ENCODE assay signal across 8 cellular contexts in the genomic region with DNA sequence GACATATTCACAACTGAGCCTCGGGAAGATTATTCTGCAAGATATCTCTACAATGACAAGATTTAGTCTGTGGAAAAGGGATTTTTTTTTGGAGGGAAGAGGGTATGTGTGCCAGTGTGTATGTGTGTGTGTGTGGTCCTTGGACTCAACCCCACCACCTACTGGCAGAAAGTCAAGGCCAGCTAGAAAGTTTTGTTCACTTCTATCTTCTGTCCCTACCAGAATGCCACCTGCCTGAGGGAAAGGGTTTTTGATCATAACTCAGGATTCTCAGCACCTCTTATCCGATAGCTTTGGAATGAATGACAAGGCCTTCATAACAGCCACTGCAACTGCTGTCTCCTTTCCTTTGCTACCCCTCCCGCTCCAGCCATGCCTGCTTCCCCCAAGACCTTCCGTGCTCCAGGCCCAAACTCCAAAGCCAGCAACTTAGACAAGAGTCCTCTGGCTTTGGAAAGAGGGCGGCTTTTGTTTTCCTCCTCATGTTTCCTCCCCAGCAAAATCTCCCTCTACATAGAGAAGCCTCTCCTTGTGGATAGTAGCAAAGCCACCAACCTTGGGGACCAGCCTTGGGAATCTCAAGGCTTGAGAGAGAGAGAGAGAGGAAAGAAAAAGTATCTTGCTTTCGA. TPM values are rescaled to one million over a fixed set of nuclear protein-coding genes. Genes with fewer than 3 reads are reported as not detected.
DNase-seq lines count a peak whose midpoint lies in the region; ATAC-seq, FAIRE-seq and TF ChIP-seq lines count a peak whose summit lies in the region.

No MANE protein-coding gene starts in this region.

- peak; percentile 1 to 40 for DNase-seq in NCI-H524 (lab: John Stamatoyannopoulos, UW)
- DNase-seq in NCI-H524 treated with DMSO at 0.1 percent for 48 hours (lab: John Stamatoyannopoulos, UW) = no peak
- peak; percentile 55 to 72 for DNase-seq in SJCRH30
- peak in 1 of 3 donors; percentile 64 for DNase-seq in mucosa of descending colon
- peak; percentile 43 for DNase-seq in urothelium cell line (ENCODE audit: low spot score)
- DNase-seq in effector CD8-positive, alpha-beta T cell (lab: John Stamatoyannopoulos, UW) = no peak

- H3K4me1 ChIP-seq in SJCRH30 (no peaks in the 10 kb centered on the region), endocrine pancreas (ENCODE audit: control insufficient read depth, insufficient read depth, low read length) (no peaks in the 10 kb centered on the region), mucosa of descending colon (ENCODE audit: low read depth) (peaks cover 5% of the 10 kb centered on the region)

- peak overlapping the region; percentile 56 for H3K27ac ChIP-seq in SJCRH30

- H3K4me3 ChIP-seq in SJCRH30 = peak overlapping the region; percentile 67
- H3K4me3 ChIP-seq in endocrine pancreas (ENCODE audit: control insufficient read depth, insufficient read depth, low read length) = peak overlapping the region; percentile 64
- no peak overlapping the region for H3K4me3 ChIP-seq in mucosa of descending colon

- no peak for TF ChIP-seq CTCF in mucosa of descending colon (IDR thresholded peaks at IDR 0.05)

- intact Hi-C loops in mucosa of descending colon (cut with DNase I, micrococcal nuclease) = no loop called here

- H3K9ac ChIP-seq in endocrine pancreas (ENCODE audit: control insufficient read depth, insufficient read depth, low read length) = no peak overlapping the region

- H3K9me3 ChIP-seq in SJCRH30 (replicated peaks) (no peaks in the 10 kb centered on the region), endocrine pancreas (ENCODE audit: control insufficient read depth, low read length) (no peaks in the 10 kb centered on the region), mucosa of descending colon (no peaks in the 10 kb centered on the region)

- H3K27me3 ChIP-seq in SJCRH30 (no peaks in the 10 kb centered on the region), endocrine pancreas (ENCODE audit: control insufficient read depth, insufficient read depth, low read length) (no peaks in the 10 kb centered on the region)

- peak; percentile 2 for ATAC-seq in HG02678 (IDR thresholded peaks at IDR 0.05; ENCODE audit: unreplicated experiment)
- ATAC-seq in mucosa of descending colon = peak; percentile 37

- H3K36me3 ChIP-seq in SJCRH30 = no peaks in the 10 kb centered on the region; the same call in 1 of the 2 replicates
- H3K36me3 ChIP-seq in endocrine pancreas (ENCODE audit: control insufficient read depth, insufficient read depth, low read length) = no peaks in the 10 kb centered on the region
- no peaks in the 10 kb centered on the region for H3K36me3 ChIP-seq in mucosa of descending colon (ENCODE audit: low read depth)

- no peak for FAIRE-seq in urothelium cell line (lab: Jason Lieb, UNC)

RNA-seq across cellular contexts. Expression of a gene that starts 18.6 kb away (rescaled TPM):
- total RNA-seq in SJCRH30 (2014; rRNA removed; shearing (Covaris generic)) = 0.51 and 0.81 TPM in 2 replicates
- 10 to 100 TPM; 25.5 to 45.8 (median 34.4) TPM for total RNA-seq in mucosa of descending colon

RNA-seq across cellular contexts. Expression of a gene that starts 19.6 kb away (rescaled TPM):
- total RNA-seq in SJCRH30 (2014; rRNA removed; shearing (Covaris generic)) = 0.33 and 0.55 TPM in 2 replicates
- total RNA-seq in mucosa of descending colon = 10 to 100 TPM; 19.9 to 27.5 (median 26.9) TPM

RNA-seq across cellular contexts. Expression of a gene that starts 37.0 kb away (rescaled TPM):
- total RNA-seq in SJCRH30 (2014; rRNA removed; shearing (Covaris generic)) = 16.9 and 17.2 TPM in 2 replicates
- total RNA-seq in mucosa of descending colon = 10 to 100 TPM; 26.1 to 37.7 (median 29.1) TPM

RNA-seq across cellular contexts. Expression of a gene that starts 37.8 kb away (rescaled TPM):
- total RNA-seq in SJCRH30 (2014; rRNA removed; shearing (Covaris generic)) = 8.5 and 11.4 TPM in 2 replicates
- total RNA-seq in mucosa of descending colon = 10 to 100 TPM in 1 of 3 donors, 1 to 10 TPM in 2; 7.0 to 12.6 (median 9.2) TPM

RNA-seq across cellular contexts. Expression of a gene that starts 55.7 kb away (rescaled TPM):
- 0.77 and 0.79 TPM in 2 replicates for total RNA-seq in SJCRH30 (2014; rRNA removed; shearing (Covaris generic))
- total RNA-seq in mucosa of descending colon = 10 to 100 TPM; 48.0 to 55.1 (median 48.7) TPM

Comparison
In these comparisons a context has a peak if more than half of its experiments do, and no peak if none do; other contexts are left out.
1. DNase-seq: peak in NCI-H524 (2 of 2), SJCRH30 (2 of 2) and urothelium cell line (single experiment); none in NCI-H524 treated with DMSO at 0.1 percent for 48 hours (single experiment) and effector CD8-positive, alpha-beta T cell (single experiment).
2. RNA of a gene that starts 18.6 kb away (total RNA-seq): 25.5 to 45.8 TPM in mucosa of descending colon; 0.51 to 0.81 TPM in SJCRH30; every median in the first group is over 10 times any median in the second.
3. RNA of a gene that starts 19.6 kb away (total RNA-seq): 19.9 to 27.5 TPM in mucosa of descending colon; 0.33 to 0.55 TPM in SJCRH30; every median in the first group is over 10 times any median in the second.